In the genomic region with DNA sequence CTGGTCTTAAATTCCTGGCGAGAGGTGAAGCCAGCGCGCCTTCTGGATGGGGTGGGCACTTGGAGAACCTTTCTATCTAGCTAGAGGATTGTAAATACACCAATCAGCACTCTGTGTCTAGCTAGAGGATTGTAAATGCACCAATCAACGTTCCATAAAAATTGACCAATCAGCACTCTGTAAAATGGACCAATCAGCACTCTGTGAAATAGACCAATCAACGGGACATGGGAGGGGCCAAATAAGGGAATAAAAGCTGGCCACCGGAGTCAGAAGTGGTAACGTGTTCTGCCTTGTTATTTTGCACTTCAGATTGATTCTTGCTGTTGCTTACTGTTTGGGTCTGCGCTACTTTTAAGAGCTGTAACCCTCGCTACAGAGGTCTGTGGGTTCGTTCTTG, we compare ENCODE assay signal across 24 cellular contexts.
"Had no signal": no experiment of that assay in that cellular context is flagged by ENCODE, and none has a peak within 500 bp of the region (broad histone marks: within the 10 kb centered on the region; RNA-seq: fewer than 3 reads in every experiment).

No MANE protein-coding gene starts in this region.

- ATAC-seq: activated CD8-positive, alpha-beta T cell treated with anti-CD3 and anti-CD28 coated beads for 36 hours; activated T-cell treated with anti-CD3 and anti-CD28 coated beads, Interleukin-2, amount 50 U/mL, for 4 hours; activated T-helper 17 cell treated with anti-CD3 and anti-CD28 coated beads, Interleukin-2, amount 50 U/mL, for 72 hours; foreskin keratinocyte; gastrocnemius medialis; heart right ventricle had no signal

- H3K9me3 ChIP-seq: esophagus muscularis mucosa, gastrocnemius medialis, heart right ventricle had no signal

- H3K4me1 ChIP-seq: esophagus muscularis mucosa, foreskin keratinocyte, gastrocnemius medialis, heart right ventricle had no signal

- DNase-seq: activated CD4-positive, alpha-beta T cell treated with anti-CD3 and anti-CD28 coated beads for 1 hour; activated CD4-positive, alpha-beta T cell treated with anti-CD3 and anti-CD28 coated beads for 4 hours; activated CD4-positive, alpha-beta T cell treated with anti-CD3 and anti-CD28 coated beads, Interleukin-2, amount 50 U/mL, for 1 hour; activated CD4-positive, alpha-beta T cell treated with anti-CD3 and anti-CD28 coated beads, Interleukin-2, amount 50 U/mL, for 48 hours; activated CD8-positive, alpha-beta memory T cell treated with anti-CD3 and anti-CD28 coated beads for 24 hours; activated CD8-positive, alpha-beta T cell treated with anti-CD3 and anti-CD28 coated beads for 36 hours; activated effector memory CD4-positive, alpha-beta T cell treated with Interleukin-2 at 50 U/mL for 16 hours; activated gamma-delta T cell treated with Interleukin-2 at 50 U/mL for 16 hours; activated naive CD4-positive, alpha-beta T cell treated with anti-CD3 and anti-CD28 coated beads, Interleukin-2, amount 50 U/mL, for 16 hours; activated naive CD4-positive, alpha-beta T cell treated with Interleukin-2 at 50 U/mL for 16 hours; activated T-cell treated with anti-CD3 and anti-CD28 coated beads, Interleukin-2, amount 50 U/mL, for 4 hours; amniotic stem cell; anterior cingulate cortex; brain microvascular endothelial cell; dorsolateral prefrontal cortex; effector memory CD4-positive, alpha-beta T cell; endodermal cell; foreskin keratinocyte; gastrocnemius medialis; heart right ventricle; T-helper 2 cell had no signal

- H3K4me3 ChIP-seq: coronary artery, dorsolateral prefrontal cortex, esophagus muscularis mucosa, gastrocnemius medialis, heart right ventricle had no signal

- H3K36me3 ChIP-seq: brain microvascular endothelial cell, esophagus muscularis mucosa, gastrocnemius medialis, heart right ventricle had no signal

- H3K27ac ChIP-seq: brain microvascular endothelial cell, coronary artery, dorsolateral prefrontal cortex, esophagus muscularis mucosa, foreskin keratinocyte, gastrocnemius medialis, heart right ventricle had no signal

- H3K27me3 ChIP-seq: brain microvascular endothelial cell, foreskin keratinocyte had no signal
